In genomic region chr2:236179653-236180500, GRCh38 we compare ENCODE assay signal across 10 cellular contexts. TPM values are rescaled to one million over a fixed set of nuclear protein-coding genes. Genes with fewer than 3 reads are reported as not detected.
A peak's percentile ranks its signal among the peaks of the same experiment; 100 is the strongest.
DNase-seq lines count a peak whose midpoint lies in the region; ATAC-seq and TF ChIP-seq lines count a peak whose summit lies in the region.
"Had no signal": no experiment of that assay in that cellular context is flagged by ENCODE, and none has a peak within 500 bp of the region (broad histone marks: within the 10 kb centered on the region; RNA-seq: fewer than 3 reads in every experiment).

No MANE protein-coding gene starts in this region.

- H3K4me3 ChIP-seq in breast epithelium (peak overlapping the region in 1 of 3 donors; percentile 51), WI38 (ENCODE audit: low read depth, low read length) (peak overlapping the region; percentile 58), iPS-15b (ENCODE audit: low read depth, low read length) (peak overlapping the region; percentile 11)
- H3K4me3 ChIP-seq: ovary had no signal

- H3K27me3 ChIP-seq in breast epithelium, result peaks cover 4 to 56% of the 10 kb centered on the region in 2 donors
- peaks cover 45% of the 10 kb centered on the region for H3K27me3 ChIP-seq in iPS-15b (ENCODE audit: control insufficient read depth, insufficient read depth, low read length)
- H3K27me3 ChIP-seq: ovary had no signal

- H3K27ac Mint-ChIP-seq in MCF 10A (ENCODE audit: low read depth, unreplicated experiment) (no peak overlapping the region), type B pancreatic cell (peak overlapping the region; percentile 40)

- H3K4me1 ChIP-seq in breast epithelium (peaks cover 0 to 8% of the 10 kb centered on the region in 2 donors), iPS-15b (ENCODE audit: control insufficient read depth, insufficient read depth, low read length) (peaks cover 11% of the 10 kb centered on the region)

- no peak for TF ChIP-seq POLR2A in breast epithelium (IDR thresholded peaks at IDR 0.05)

- DNase-seq in MCF 10A (ENCODE audit: unreplicated experiment) (peak; percentile 27), breast epithelium (ENCODE audit: low spot score in 2 of 2) (no peak), type B pancreatic cell (ENCODE audit: extremely low spot score, unreplicated experiment) (no peak), SHP77 treated with DMSO at 0.1 percent for 48 hours (lab: John Stamatoyannopoulos, UW) (no peak)
- no peak for DNase-seq in activated CD4-positive, alpha-beta T cell treated with anti-CD3 and anti-CD28 coated beads, Interleukin-2, amount 50 U/mL, for 1 hour

- ATAC-seq in HG03139 (IDR thresholded peaks at IDR 0.05; ENCODE audit: unreplicated experiment), result no peak

- BruUV-seq in MCF 10A (replicated peaks; lab: Mats Ljungman, UMichigan), result no TSS peak

- no peak overlapping the region for H3K27ac ChIP-seq in breast epithelium
- H3K27ac ChIP-seq: C4-2B, ovary had no signal

- H3K4me1 Mint-ChIP-seq in MCF 10A (ENCODE audit: insufficient read depth, unreplicated experiment), result peaks cover 13% of the 10 kb centered on the region
- peaks cover 18% of the 10 kb centered on the region for H3K4me1 Mint-ChIP-seq in type B pancreatic cell (ENCODE audit: unreplicated experiment)

- no peak for TF ChIP-seq CTCF in MCF 10A (IDR thresholded peaks at IDR 0.05; ENCODE audit: unreplicated experiment)
- TF ChIP-seq CTCF in breast epithelium (IDR thresholded peaks at IDR 0.05), result no peak
- no peak for TF ChIP-seq CTCF in WI38 (IDR thresholded peaks at IDR 0.05; ENCODE audit: low read depth, low read length)
- TF ChIP-seq CTCF in type B pancreatic cell (conservative IDR thresholded peaks at IDR 0.05), result no peak

- intact Hi-C loops in MCF 10A (cut with micrococcal nuclease), result loop anchor here (5.0 kb wide), 1 partner anchor 583 kb away; no protein-coding TSS in a partner anchor
- intact Hi-C loops in breast epithelium (cut with DNase I; ENCODE audit: low total_unique reads), result loop anchor here (10.0 kb wide), 1 partner anchor 415 kb away; no protein-coding TSS in a partner anchor

- POLR2A ChIA-PET in MCF 10A (lab: Yijun Ruan, JAX), result interaction anchor here (1.6 kb wide), 1 partner anchor 401 kb away, joined by 3 read pairs; no protein-coding TSS in a partner anchor

- H3K9ac ChIP-seq in iPS-15b (ENCODE audit: low read depth, low read length), result no peak overlapping the region

- H3K36me3 Mint-ChIP-seq in MCF 10A (ENCODE audit: insufficient read depth, unreplicated experiment) (peaks cover under 1% of the 10 kb centered on the region), type B pancreatic cell (no peaks in the 10 kb centered on the region)

- peak overlapping the region; percentile 65 for H3K4me3 Mint-ChIP-seq in MCF 10A (ENCODE audit: unreplicated experiment)
- H3K4me3 Mint-ChIP-seq in type B pancreatic cell, result peak overlapping the region; percentile 84

- H3K9me3 Mint-ChIP-seq in MCF 10A (ENCODE audit: unreplicated experiment), result no peaks in the 10 kb centered on the region
- H3K9me3 Mint-ChIP-seq in type B pancreatic cell, result no peaks in the 10 kb centered on the region

- CTCF ChIA-PET in MCF 10A (lab: Yijun Ruan, JAX), result interaction anchor here (0.5 to 5.3 kb wide), 22 partner anchors 9 to 1444 kb away, joined by 3 to 52 read pairs (median 4); no protein-coding TSS in a partner anchor

- H3K36me3 ChIP-seq in breast epithelium (no peaks in the 10 kb centered on the region), iPS-15b (ENCODE audit: control insufficient read depth, insufficient read depth, low read length) (no peaks in the 10 kb centered on the region)
- H3K36me3 ChIP-seq: ovary had no signal

- H3K9me3 ChIP-seq in breast epithelium (peaks cover 0 to 6% of the 10 kb centered on the region in 2 donors), iPS-15b (ENCODE audit: control insufficient read depth, insufficient read depth, low read length) (no peaks in the 10 kb centered on the region)
- H3K9me3 ChIP-seq: ovary had no signal

- peaks cover under 1% of the 10 kb centered on the region for H3K27me3 Mint-ChIP-seq in MCF 10A (ENCODE audit: insufficient read depth, unreplicated experiment)
- H3K27me3 Mint-ChIP-seq in type B pancreatic cell, result peaks cover 67% of the 10 kb centered on the region

RNA-seq across cellular contexts. Expression of gene GBX2, which starts 11.7 kb away (rescaled TPM):
- not detected in 2 replicates for total RNA-seq in MCF 10A (2022)
- total RNA-seq in breast epithelium, result not detected
- 0.50 and 2.1 TPM in 2 replicates for total RNA-seq in type B pancreatic cell (ENCODE audit: low replicate concordance)
- total RNA-seq: ovary had no signal
